Comparison of ENCODE assay signal across 19 cellular contexts in genomic region chr4:62816566-62816965, GRCh38.
"Had no signal": no experiment of that assay in that cellular context is flagged by ENCODE, and none has a peak within 500 bp of the region (broad histone marks: within the 10 kb centered on the region; RNA-seq: fewer than 3 reads in every experiment).

No MANE protein-coding gene starts in this region.

- H3K27ac Mint-ChIP-seq: activated CD4-positive, alpha-beta T cell treated with anti-CD3 and anti-CD28 coated beads, Interleukin-2, amount 10 ng/mL, durations not matched to agents 24 days and 14 days; activated naive CD4-positive, alpha-beta T cell treated with anti-CD3 and anti-CD28 coated beads, Interleukin-2, amount 50 U/mL, for 72 hours; activated T-helper 17 cell treated with anti-CD3 and anti-CD28 coated beads, Interleukin-2, amount 50 U/mL, for 72 hours; brain; dendritic cell treated with granulocyte-macrophage colony-stimulating factor and Interleukin-4, amounts not matched to agents 40 ng/mL and 50 ng/mL, for 4 days; effector memory CD8-positive, alpha-beta T cell; immature natural killer cell; stimulated activated naive CD8-positive, alpha-beta T cell treated with anti-CD3 and anti-CD28 coated beads, Interleukin-15, Interleukin-2, amounts not matched to agents 100 ng/mL and 50 ng/mL, for 24 hours had no signal

- H3K4me3 ChIP-seq: upper lobe of right lung had no signal

- H3K4me1 Mint-ChIP-seq: activated CD4-positive, alpha-beta T cell treated with anti-CD3 and anti-CD28 coated beads, Interleukin-2, amount 10 ng/mL, durations not matched to agents 24 days and 14 days; activated T-helper 17 cell treated with anti-CD3 and anti-CD28 coated beads, Interleukin-2, amount 50 U/mL, for 72 hours; immature natural killer cell had no signal

- H3K36me3 ChIP-seq: upper lobe of right lung had no signal

- H3K4me1 ChIP-seq: upper lobe of right lung had no signal

- H3K9me3 ChIP-seq: upper lobe of right lung had no signal

- H3K27ac ChIP-seq: upper lobe of right lung had no signal

- H3K9me3 Mint-ChIP-seq: activated CD4-positive, alpha-beta T cell treated with anti-CD3 and anti-CD28 coated beads, Interleukin-2, amount 10 ng/mL, durations not matched to agents 24 days and 14 days; stimulated activated naive CD8-positive, alpha-beta T cell treated with anti-CD3 and anti-CD28 coated beads, Interleukin-15, Interleukin-2, amounts not matched to agents 100 ng/mL and 50 ng/mL, for 24 hours had no signal

- H3K36me3 Mint-ChIP-seq: activated naive CD4-positive, alpha-beta T cell treated with anti-CD3 and anti-CD28 coated beads, Interleukin-2, amount 50 U/mL, for 72 hours; brain; immature natural killer cell had no signal

- H3K4me3 Mint-ChIP-seq: activated CD4-positive, alpha-beta T cell treated with anti-CD3 and anti-CD28 coated beads, Interleukin-2, amount 10 ng/mL, durations not matched to agents 24 days and 14 days; activated T-helper 17 cell treated with anti-CD3 and anti-CD28 coated beads, Interleukin-2, amount 50 U/mL, for 72 hours; dendritic cell treated with granulocyte-macrophage colony-stimulating factor and Interleukin-4, amounts not matched to agents 40 ng/mL and 50 ng/mL, for 4 days; effector memory CD8-positive, alpha-beta T cell; immature natural killer cell; stimulated activated naive CD8-positive, alpha-beta T cell treated with anti-CD3 and anti-CD28 coated beads, Interleukin-15, Interleukin-2, amounts not matched to agents 100 ng/mL and 50 ng/mL, for 24 hours had no signal

- ATAC-seq: activated naive CD4-positive, alpha-beta T cell treated with anti-CD3 and anti-CD28 coated beads, Interleukin-2, amount 50 U/mL, for 72 hours; activated T-helper 17 cell treated with anti-CD3 and anti-CD28 coated beads, Interleukin-2, amount 50 U/mL, for 72 hours; effector memory CD8-positive, alpha-beta T cell; left cardiac atrium; upper lobe of right lung had no signal

- H3K27me3 ChIP-seq: upper lobe of right lung had no signal

- H3K27me3 Mint-ChIP-seq: activated CD4-positive, alpha-beta T cell treated with anti-CD3 and anti-CD28 coated beads, Interleukin-2, amount 10 ng/mL, durations not matched to agents 24 days and 14 days; activated T-helper 17 cell treated with anti-CD3 and anti-CD28 coated beads, Interleukin-2, amount 50 U/mL, for 72 hours; effector memory CD8-positive, alpha-beta T cell; stimulated activated naive CD8-positive, alpha-beta T cell treated with anti-CD3 and anti-CD28 coated beads, Interleukin-15, Interleukin-2, amounts not matched to agents 100 ng/mL and 50 ng/mL, for 24 hours had no signal

- DNase-seq: activated CD4-positive, alpha-beta T cell treated with anti-CD3 and anti-CD28 coated beads, Interleukin-2, amount 10 ng/mL, durations not matched to agents 24 days and 14 days; activated CD8-positive, alpha-beta memory T cell treated with anti-CD3 and anti-CD28 coated beads for 24 hours; activated T-cell treated with anti-CD3 and anti-CD28 coated beads for 4 hours; amygdala; effector memory CD8-positive, alpha-beta T cell; erythroblast; hypothalamus; immature natural killer cell; left cardiac atrium; mesenchymal stem cell; stimulated activated CD4-positive, alpha-beta T cell treated with anti-CD3 and anti-CD28 coated beads, Interleukin-15, amount 100 ng/mL, for 24 hours; stimulated activated CD4-positive, alpha-beta T cell treated with anti-CD3 and anti-CD28 coated beads, Interleukin-4, amount 100 ng/mL, for 24 hours; T-helper 1 cell; upper lobe of right lung had no signal
